Comparison of ENCODE assay signal across 16 cellular contexts in genomic region chr2:72954376-72955187, GRCh38. TPM values are rescaled to one million over a fixed set of nuclear protein-coding genes. Genes with fewer than 3 reads are reported as not detected.
A peak's percentile ranks its signal among the peaks of the same experiment; 100 is the strongest.
DNase-seq lines count a peak whose midpoint lies in the region; ATAC-seq, FAIRE-seq and TF ChIP-seq lines count a peak whose summit lies in the region.
"Had no signal": no experiment of that assay in that cellular context is flagged by ENCODE, and none has a peak within 500 bp of the region (broad histone marks: within the 10 kb centered on the region; RNA-seq: fewer than 3 reads in every experiment).

No MANE protein-coding gene starts in this region.

- no peaks in the 10 kb centered on the region for H3K27me3 ChIP-seq in CD8-positive, alpha-beta T cell (ENCODE audit: insufficient read depth, low read length)
- no peaks in the 10 kb centered on the region for H3K27me3 ChIP-seq in mesendoderm (ENCODE audit: insufficient read depth, low read length, poor library complexity)
- H3K27me3 ChIP-seq: BE2C, esophagus squamous epithelium had no signal

- CTCF ChIA-PET in CD8-positive, alpha-beta T cell (lab: Charles Lee), result interaction anchor here (1.1 kb wide), 1 partner anchor 19 kb away, joined by 4 read pairs; no protein-coding TSS in a partner anchor
- CTCF ChIA-PET in activated CD8-positive, alpha-beta T cell treated with anti-CD3 and anti-CD28 coated beads for 36 hours (lab: Charles Lee), result interaction anchor here (1.2 to 1.3 kb wide), 2 partner anchors 19 to 67 kb away, joined by 4 to 5 read pairs; partner anchors contain the start of gene SPR

- H3K27ac ChIP-seq in CD8-positive, alpha-beta T cell (ENCODE audit: low read depth, low read length), result no peak overlapping the region
- no peak overlapping the region for H3K27ac ChIP-seq in mesendoderm (ENCODE audit: low read depth, low read length)
- H3K27ac ChIP-seq: esophagus squamous epithelium had no signal

- FAIRE-seq in RCC 7860 (lab: Jason Lieb, UNC), result no peak
- FAIRE-seq: colon, HTR-8/SVneo had no signal

- peak overlapping the region in 5 of 7 donors; percentile 30 to 85 (median 76) for H3K27ac Mint-ChIP-seq in CD14-positive monocyte
- peak overlapping the region; percentile 73 for H3K27ac Mint-ChIP-seq in CD8-positive, alpha-beta T cell
- H3K27ac Mint-ChIP-seq in activated CD8-positive, alpha-beta T cell treated with anti-CD3 and anti-CD28 coated beads for 36 hours, result peak overlapping the region; percentile 78

- no CpG with 5 or more reads among the region's 12 CpGs for WGBS in mesendoderm (ENCODE audit: extremely low coverage, insufficient coverage, low lambda C conversion rate)

- no peak overlapping the region for H3K4me2 ChIP-seq in mesendoderm (ENCODE audit: low read length)

- no peak overlapping the region for H3K18ac ChIP-seq in mesendoderm (ENCODE audit: low read length)

- H3K36me3 ChIP-seq in CD8-positive, alpha-beta T cell (ENCODE audit: insufficient read depth, low read length), result no peaks in the 10 kb centered on the region
- H3K36me3 ChIP-seq in mesendoderm (ENCODE audit: control insufficient read depth, insufficient read depth, low read length), result no peaks in the 10 kb centered on the region
- H3K36me3 ChIP-seq: BE2C, esophagus squamous epithelium had no signal

- TF ChIP-seq CTCF in CD14-positive monocyte (IDR thresholded peaks at IDR 0.05), result no peak
- no peak for TF ChIP-seq CTCF in CD8-positive, alpha-beta T cell (IDR thresholded peaks at IDR 0.05)
- TF ChIP-seq CTCF in activated CD8-positive, alpha-beta T cell treated with anti-CD3 and anti-CD28 coated beads for 36 hours (IDR thresholded peaks at IDR 0.05), result no peak

- H3K23ac ChIP-seq in mesendoderm (ENCODE audit: low read length), result no peak overlapping the region

- H2BK5ac ChIP-seq in mesendoderm (ENCODE audit: low read length), result no peak overlapping the region

- no peak overlapping the region for H2AK5ac ChIP-seq in mesendoderm (ENCODE audit: low read length)

- no peak for ATAC-seq in CD8-positive, alpha-beta T cell
- peak; percentile 14 for ATAC-seq in activated CD8-positive, alpha-beta T cell treated with anti-CD3 and anti-CD28 coated beads for 36 hours
- no peak for ATAC-seq in sciatic nerve
- no peak for ATAC-seq in GM18868 (IDR thresholded peaks at IDR 0.05; ENCODE audit: unreplicated experiment)

- no peak overlapping the region for H3K9ac ChIP-seq in mesendoderm (ENCODE audit: low read length)

- no peak overlapping the region for H4K8ac ChIP-seq in mesendoderm (ENCODE audit: low read depth, low read length)

- no peaks in the 10 kb centered on the region for H3K9me3 ChIP-seq in CD8-positive, alpha-beta T cell (ENCODE audit: low read length)
- H3K9me3 ChIP-seq: BE2C, esophagus squamous epithelium had no signal

- peak overlapping the region; percentile 64 to 85 for H3K4me3 Mint-ChIP-seq in CD14-positive monocyte
- peak overlapping the region; percentile 76 for H3K4me3 Mint-ChIP-seq in CD8-positive, alpha-beta T cell
- peak overlapping the region; percentile 70 for H3K4me3 Mint-ChIP-seq in activated CD8-positive, alpha-beta T cell treated with anti-CD3 and anti-CD28 coated beads for 36 hours

- no peak overlapping the region for H3K4ac ChIP-seq in mesendoderm (ENCODE audit: low read depth, low read length)

- H3K9me3 Mint-ChIP-seq in CD14-positive monocyte, result peaks cover 0 to 2% (median 0%) of the 10 kb centered on the region in 7 donors
- H3K9me3 Mint-ChIP-seq in CD8-positive, alpha-beta T cell, result no peaks in the 10 kb centered on the region
- no peaks in the 10 kb centered on the region for H3K9me3 Mint-ChIP-seq in activated CD8-positive, alpha-beta T cell treated with anti-CD3 and anti-CD28 coated beads for 36 hours

- peaks cover 49 to 68% of the 10 kb centered on the region in 2 donors for H3K36me3 Mint-ChIP-seq in CD14-positive monocyte
- H3K36me3 Mint-ChIP-seq in CD8-positive, alpha-beta T cell, result peaks cover 10% of the 10 kb centered on the region
- no peaks in the 10 kb centered on the region for H3K36me3 Mint-ChIP-seq in activated CD8-positive, alpha-beta T cell treated with anti-CD3 and anti-CD28 coated beads for 36 hours (ENCODE audit: low read depth)

- H3K4me1 Mint-ChIP-seq in CD14-positive monocyte, result peaks cover 61% of the 10 kb centered on the region
- peaks cover 20% of the 10 kb centered on the region for H3K4me1 Mint-ChIP-seq in CD8-positive, alpha-beta T cell (ENCODE audit: low read depth)
- H3K4me1 Mint-ChIP-seq in activated CD8-positive, alpha-beta T cell treated with anti-CD3 and anti-CD28 coated beads for 36 hours (ENCODE audit: low read depth), result peaks cover 10% of the 10 kb centered on the region

- no peaks in the 10 kb centered on the region for H3K79me1 ChIP-seq in mesendoderm (ENCODE audit: low read length)

- peak overlapping the region; percentile 34 for H3K4me3 ChIP-seq in CD8-positive, alpha-beta T cell (ENCODE audit: low read depth, low read length)
- H3K4me3 ChIP-seq in mesendoderm (ENCODE audit: low read length), result no peak overlapping the region
- H3K4me3 ChIP-seq: esophagus squamous epithelium had no signal

- no peak overlapping the region for H2BK15ac ChIP-seq in mesendoderm (replicated peaks; ENCODE audit: low read depth)

- peaks cover 17% of the 10 kb centered on the region for H3K4me1 ChIP-seq in CD8-positive, alpha-beta T cell (ENCODE audit: insufficient read depth, low read length)
- H3K4me1 ChIP-seq in mesendoderm (ENCODE audit: control insufficient read depth, low read depth, low read length), result peaks cover 5% of the 10 kb centered on the region
- H3K4me1 ChIP-seq: BE2C, esophagus squamous epithelium had no signal

- intact Hi-C loops in CD14-positive monocyte (cut with micrococcal nuclease), result no loop called here
- intact Hi-C loops in CD8-positive, alpha-beta T cell (cut with DNase I, micrococcal nuclease), result no loop called here
- intact Hi-C loops in activated CD8-positive, alpha-beta T cell treated with anti-CD3 and anti-CD28 coated beads for 36 hours (cut with micrococcal nuclease), result no loop called here
- intact Hi-C loops in sciatic nerve (cut with DNase I), result no loop called here

- POLR2A ChIA-PET in CD8-positive, alpha-beta T cell (lab: Charles Lee), result interaction anchor here (1.2 to 2.0 kb wide), 2 partner anchors 28 to 68 kb away, joined by 3 to 4 read pairs; no protein-coding TSS in a partner anchor
- POLR2A ChIA-PET in activated CD8-positive, alpha-beta T cell treated with anti-CD3 and anti-CD28 coated beads for 36 hours (lab: Charles Lee), result interaction anchor here (0.9 to 1.1 kb wide), 2 partner anchors 9 to 19 kb away, joined by 3 read pairs; no protein-coding TSS in a partner anchor

- peaks cover 0 to 2% (median 2%) of the 10 kb centered on the region in 3 donors for H3K27me3 Mint-ChIP-seq in CD14-positive monocyte (ENCODE audit: low read depth in 3 of 3)
- H3K27me3 Mint-ChIP-seq in CD8-positive, alpha-beta T cell (ENCODE audit: low read depth), result no peaks in the 10 kb centered on the region
- H3K27me3 Mint-ChIP-seq in activated CD8-positive, alpha-beta T cell treated with anti-CD3 and anti-CD28 coated beads for 36 hours, result no peaks in the 10 kb centered on the region

- no peaks in the 10 kb centered on the region for H3K79me2 ChIP-seq in mesendoderm (ENCODE audit: control insufficient read depth, insufficient read depth, low read length)

- peak overlapping the region; percentile 6 for H3K56ac ChIP-seq in mesendoderm (ENCODE audit: low read length)

- H2BK120ac ChIP-seq in mesendoderm (ENCODE audit: low read depth, low read length), result no peak overlapping the region

- DNase-seq in CD14-positive monocyte (ENCODE audit: low spot score) (no peak), mesendoderm (no peak), sciatic nerve (ENCODE audit: low spot score) (no peak), RCC 7860 (ENCODE audit: low spot score) (no peak), NCI-H2227 (lab: John Stamatoyannopoulos, UW; ENCODE audit: unreplicated experiment) (no peak)
- no peak for DNase-seq in CD8-positive, alpha-beta T cell
- DNase-seq in activated CD8-positive, alpha-beta T cell treated with anti-CD3 and anti-CD28 coated beads for 36 hours, result no peak
- DNase-seq: BE2C; esophagus squamous epithelium; SHP77 treated with DMSO at 0.1 percent for 48 hours; stimulated activated CD4-positive, alpha-beta T cell treated with anti-CD3 and anti-CD28 coated beads, Interleukin-1b, Interleukin-23, amount 100 ng/mL, for 48 hours; trophoblast cell had no signal

- H4K5ac ChIP-seq in mesendoderm (ENCODE audit: low read length), result no peak overlapping the region

RNA-seq across cellular contexts. Expression of gene EMX1, which starts 37.3 kb away (rescaled TPM):
- not detected for polyA plus RNA-seq in CD14-positive monocyte
- not detected for total RNA-seq in CD8-positive, alpha-beta T cell
- total RNA-seq in activated CD8-positive, alpha-beta T cell treated with anti-CD3 and anti-CD28 coated beads for 36 hours, result not detected
- 0.15 TPM for polyA plus RNA-seq in mesendoderm (2013, experiment 1 of 2)
- polyA plus RNA-seq in mesendoderm (2013, experiment 2 of 2), result 0.35 TPM
- not detected for total RNA-seq in sciatic nerve
- total RNA-seq: pulmonary artery endothelial cell had no signal
